Comparison of ENCODE assay signal across 9 cellular contexts in genomic region chr1:40848530-40849189, GRCh38. TPM values are rescaled to one million over a fixed set of nuclear protein-coding genes. Genes with fewer than 3 reads are reported as not detected.
DNase-seq lines count a peak whose midpoint lies in the region; ATAC-seq and TF ChIP-seq lines count a peak whose summit lies in the region.
"Had no signal": no experiment of that assay in that cellular context is flagged by ENCODE, and none has a peak within 500 bp of the region (broad histone marks: within the 10 kb centered on the region; RNA-seq: fewer than 3 reads in every experiment).

No MANE protein-coding gene starts in this region.

- no TSS peak for BruUV-seq in A673 (replicated peaks; lab: Mats Ljungman, UMichigan)

- CTCF ChIA-PET in A673 (lab: Charles Lee), result interaction anchor here (1.5 to 1.8 kb wide), 2 partner anchors 100 to 104 kb away, joined by 10 to 22 read pairs; no protein-coding TSS in a partner anchor

- DNase-seq in A673 (ENCODE audit: low spot score), result peak; percentile 67
- DNase-seq in GM10266 (ENCODE audit: extremely low spot score), result no peak
- DNase-seq in NCI-H2107 treated with DMSO at 0.1 percent for 48 hours (lab: John Stamatoyannopoulos, UW; ENCODE audit: unreplicated experiment), result peak; percentile 67
- DNase-seq in heart left ventricle, result peak; percentile 52 to 74 (median 62)
- DNase-seq in retinal pigment epithelial cell (ENCODE audit: low read depth), result no peak

- POLR2A ChIA-PET in A673 (lab: Charles Lee; ENCODE audit: low non-redundant PET), result interaction anchor here (0.5 kb wide), 1 partner anchor 408 kb away, joined by 3 read pairs; no protein-coding TSS in a partner anchor

- H3K36me3 ChIP-seq in A673 (ENCODE audit: insufficient read depth, low read length, poor library complexity, severe bottlenecking) (no peaks in the 10 kb centered on the region), heart left ventricle (no peaks in the 10 kb centered on the region)

- no peaks in the 10 kb centered on the region for H3K27me3 ChIP-seq in A673 (replicated peaks; ENCODE audit: insufficient read depth, low read depth, low read length, poor library complexity)
- no peaks in the 10 kb centered on the region for H3K27me3 ChIP-seq in heart left ventricle

- H3K4me1 ChIP-seq in A673 (ENCODE audit: insufficient read depth, low read length, poor library complexity, severe bottlenecking) (no peaks in the 10 kb centered on the region), heart left ventricle (peaks cover 0 to 7% (median 0%) of the 10 kb centered on the region in 12 donors)

- peak; percentile 40 to 90 (median 78) for ATAC-seq in heart left ventricle
- no peak for ATAC-seq in GM18517 (IDR thresholded peaks at IDR 0.05; ENCODE audit: unreplicated experiment)
- ATAC-seq in HG02938 (IDR thresholded peaks at IDR 0.05; ENCODE audit: unreplicated experiment), result no peak

- H3K9me3 ChIP-seq in A673 (ENCODE audit: low read depth, low read length, poor library complexity, severe bottlenecking), result no peaks in the 10 kb centered on the region
- H3K9me3 ChIP-seq in heart left ventricle, result no peaks in the 10 kb centered on the region

- no peak for TF ChIP-seq POLR2A in heart left ventricle (IDR thresholded peaks at IDR 0.05)

- H3K27ac ChIP-seq in A673 (ENCODE audit: low read depth, low read length, poor library complexity, severe bottlenecking), result no peak overlapping the region
- H3K27ac ChIP-seq in heart left ventricle, result no peak overlapping the region
- H3K27ac ChIP-seq: epithelial cell of prostate had no signal

- TF ChIP-seq CTCF in A673 (conservative IDR thresholded peaks at IDR 0.05; ENCODE audit: low read depth, low read length) (peak; percentile 86), GM10266 (IDR thresholded peaks at IDR 0.05; ENCODE audit: control insufficient read depth, insufficient read depth, low read depth, missing control alignments) (peak; percentile 80), WI38 (IDR thresholded peaks at IDR 0.05; ENCODE audit: low read depth, low read length) (peak; percentile 99), heart left ventricle (IDR thresholded peaks at IDR 0.05) (peak; percentile 56 to 88 (median 80)), retinal pigment epithelial cell (conservative IDR thresholded peaks at IDR 0.05; ENCODE audit: low read depth, low read length) (peak; percentile 99)

- H3K4me3 ChIP-seq in A673 (ENCODE audit: low read depth, low read length, poor library complexity, severe bottlenecking) (no peak overlapping the region), WI38 (ENCODE audit: low read depth, low read length) (no peak overlapping the region), heart left ventricle (no peak overlapping the region), retinal pigment epithelial cell (ENCODE audit: low read length) (no peak overlapping the region)

- intact Hi-C loops in A673 (cut with micrococcal nuclease; ENCODE audit: unreplicated experiment) (loop anchor here (1.0 kb wide), 1 partner anchor 104 kb away; no protein-coding TSS in a partner anchor), heart left ventricle (cut with DNase I) (loop anchor here in 9 of 10 donors (1.0 to 10.0 kb wide), 11 partner anchors 61 to 236 kb away; partner anchors contain the start of gene KCNQ4 (in 1 of the 9))

- 46 to 51% (median 48%) methylated on average over 6 of the region's 6 CpGs for WGBS in heart left ventricle, 4 donors

RNA-seq across cellular contexts. Expression of gene CITED4, which starts 13.5 kb away (rescaled TPM):
- total RNA-seq in A673 (2021), result 1.3 and 1.9 TPM in 2 replicates
- 10 to 100 TPM; 23.7 to 49.5 (median 34.3) TPM for total RNA-seq in heart left ventricle
- polyA plus RNA-seq in heart left ventricle, result 10 to 100 TPM in 1 of 2 donors, 1 to 10 TPM in 1; 3.2 to 19.1 TPM

Comparison
In these comparisons a context has a peak if more than half of its experiments do, and no peak if none do; other contexts are left out.
1. DNase-seq: peak in A673 (single experiment), NCI-H2107 treated with DMSO at 0.1 percent for 48 hours (single experiment) and heart left ventricle (5 of 5); none in GM10266 (single experiment) and retinal pigment epithelial cell (single experiment).
2. ATAC-seq: peak in heart left ventricle (4 of 4); none in GM18517 (single experiment) and HG02938 (single experiment).
3. Peak in every context shown above with its lines, with median percentiles within 50 percentile points of each other: CTCF ChIP-seq.